1 cellular context compared by ENCODE assay signal in the genomic region with DNA sequence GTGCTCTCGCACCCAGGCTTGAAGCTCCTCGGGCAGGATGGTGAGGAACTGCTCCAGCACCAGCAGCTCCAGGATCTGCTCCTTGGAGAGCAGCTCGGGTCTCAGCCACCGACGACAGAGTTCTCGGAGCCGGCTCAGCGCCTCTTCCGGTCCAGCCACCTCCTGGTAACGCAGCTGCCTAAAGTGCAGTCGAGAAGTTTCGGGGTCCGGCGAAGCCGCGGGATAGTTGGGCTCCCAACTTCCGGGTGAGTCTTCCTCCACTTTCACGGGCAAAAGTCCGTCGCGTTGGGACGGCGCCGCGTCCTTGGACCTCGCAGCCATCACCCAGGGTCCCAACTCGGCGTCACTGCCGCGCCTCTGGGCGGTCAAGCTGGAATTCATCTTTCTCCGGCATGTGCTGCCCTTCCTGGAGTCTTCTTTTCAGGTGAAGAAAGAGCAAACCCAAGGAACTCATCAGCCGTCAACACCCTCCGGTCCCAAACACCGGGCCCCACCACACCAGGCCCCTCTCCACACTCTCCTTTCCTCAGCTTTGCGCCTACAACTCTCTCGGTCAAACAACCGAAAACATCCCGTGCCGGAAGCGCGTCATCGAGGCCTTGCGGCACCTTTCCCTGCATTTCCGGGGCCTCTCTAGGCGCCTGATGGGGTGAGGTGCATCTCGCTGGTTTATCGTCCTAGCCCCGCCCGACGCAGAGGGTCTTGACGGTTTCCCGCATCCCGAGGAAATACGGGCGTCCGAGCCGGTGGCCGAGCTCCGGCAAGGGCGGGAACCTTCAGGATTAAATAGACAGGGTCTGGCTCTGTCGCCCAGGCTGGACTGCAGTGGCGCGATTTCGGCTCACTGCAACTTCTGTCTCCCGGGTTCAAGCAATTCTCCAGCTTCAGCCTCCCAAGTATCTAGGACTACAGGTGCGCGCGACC.
A peak's percentile ranks its signal among the peaks of the same experiment; 100 is the strongest.
TF ChIP-seq lines count a peak whose summit lies in the region.

ZNF394 (minus strand) TSS at position 569 of the 924 bp plus-strand sequence; CDS start at position 381, 188 bp downstream.

TF ChIP-seq in HepG2, 621 proteins besides CTCF, POLR2A, EP300 and RAD21 (continued from another document and continues in another):
- TF ChIP-seq THAP7 (CRISPR knock-in tag; IDR thresholded peaks at IDR 0.05) (peak; percentile 93), RAD51 (IDR thresholded peaks at IDR 0.05; ENCODE audit: borderline replicate concordance) (no peak), BCLAF1 (IDR thresholded peaks at IDR 0.05) (no peak), ZFAT (CRISPR knock-in tag; conservative IDR thresholded peaks at IDR 0.05) (no peak), SAP130 (CRISPR knock-in tag; IDR thresholded peaks at IDR 0.05; ENCODE audit: low read depth) (peak; percentile 98), KDM2A (CRISPR knock-in tag; IDR thresholded peaks at IDR 0.05; ENCODE audit: borderline replicate concordance, low read depth) (peak; percentile 94), ATM (IDR thresholded peaks at IDR 0.05; ENCODE audit: borderline replicate concordance) (no peak), CBFB (CRISPR knock-in tag; IDR thresholded peaks at IDR 0.05) (peak; percentile 62; the same call in 1 of the 2 replicates), SOX5 (CRISPR knock-in tag; IDR thresholded peaks at IDR 0.05; ENCODE audit: borderline replicate concordance) (peak; percentile 61), ZNF550 (CRISPR knock-in tag; IDR thresholded peaks at IDR 0.05; ENCODE audit: borderline replicate concordance) (0 out of 2 replicates have a peak, but pooled peaks have one; percentile 22), ZNF878 (CRISPR knock-in tag; IDR thresholded peaks at IDR 0.05) (no peak), MED1 (CRISPR knock-in tag; IDR thresholded peaks at IDR 0.05) (peak; percentile 37; the same call in 1 of the 2 replicates), JUND (CRISPR knock-in tag; IDR thresholded peaks at IDR 0.05) (no peak), EEA1 (CRISPR knock-in tag; IDR thresholded peaks at IDR 0.05; ENCODE audit: borderline replicate concordance) (no peak), NKX3-1 (CRISPR knock-in tag; IDR thresholded peaks at IDR 0.05) (no peak), TSC22D2 (CRISPR knock-in tag; IDR thresholded peaks at IDR 0.05; ENCODE audit: borderline replicate concordance) (no peak), ZNF737 (CRISPR knock-in tag; IDR thresholded peaks at IDR 0.05; ENCODE audit: borderline replicate concordance) (no peak), TEAD2 (CRISPR knock-in tag; IDR thresholded peaks at IDR 0.05) (no peak), ZSCAN30 (CRISPR knock-in tag; IDR thresholded peaks at IDR 0.05) (no peak), CENPT (CRISPR knock-in tag; IDR thresholded peaks at IDR 0.05; ENCODE audit: low read depth) (no peak), ZNF101 (CRISPR knock-in tag; IDR thresholded peaks at IDR 0.05; ENCODE audit: borderline replicate concordance, low read depth) (no peak), CC2D1A (CRISPR knock-in tag; IDR thresholded peaks at IDR 0.05) (no peak), GMEB2 (CRISPR knock-in tag; IDR thresholded peaks at IDR 0.05; ENCODE audit: low read depth) (peak; percentile 43; the same call in 1 of the 2 replicates), MTF1 (CRISPR knock-in tag; IDR thresholded peaks at IDR 0.05) (no peak), SALL1 (CRISPR knock-in tag; IDR thresholded peaks at IDR 0.05) (peak; percentile 88), ISX (CRISPR knock-in tag; conservative IDR thresholded peaks at IDR 0.05) (no peak), ZNF430 (CRISPR knock-in tag; IDR thresholded peaks at IDR 0.05) (0 out of 2 replicates have a peak, but pooled peaks have one; percentile 54), SYNCRIP (IDR thresholded peaks at IDR 0.05; ENCODE audit: insufficient read depth, low read depth, low read length) (no peak), AGO1 (IDR thresholded peaks at IDR 0.05; ENCODE audit: low read depth, low read length, poor library complexity, severe bottlenecking) (peak; percentile 61)
- TF ChIP-seq, protein P1, sequence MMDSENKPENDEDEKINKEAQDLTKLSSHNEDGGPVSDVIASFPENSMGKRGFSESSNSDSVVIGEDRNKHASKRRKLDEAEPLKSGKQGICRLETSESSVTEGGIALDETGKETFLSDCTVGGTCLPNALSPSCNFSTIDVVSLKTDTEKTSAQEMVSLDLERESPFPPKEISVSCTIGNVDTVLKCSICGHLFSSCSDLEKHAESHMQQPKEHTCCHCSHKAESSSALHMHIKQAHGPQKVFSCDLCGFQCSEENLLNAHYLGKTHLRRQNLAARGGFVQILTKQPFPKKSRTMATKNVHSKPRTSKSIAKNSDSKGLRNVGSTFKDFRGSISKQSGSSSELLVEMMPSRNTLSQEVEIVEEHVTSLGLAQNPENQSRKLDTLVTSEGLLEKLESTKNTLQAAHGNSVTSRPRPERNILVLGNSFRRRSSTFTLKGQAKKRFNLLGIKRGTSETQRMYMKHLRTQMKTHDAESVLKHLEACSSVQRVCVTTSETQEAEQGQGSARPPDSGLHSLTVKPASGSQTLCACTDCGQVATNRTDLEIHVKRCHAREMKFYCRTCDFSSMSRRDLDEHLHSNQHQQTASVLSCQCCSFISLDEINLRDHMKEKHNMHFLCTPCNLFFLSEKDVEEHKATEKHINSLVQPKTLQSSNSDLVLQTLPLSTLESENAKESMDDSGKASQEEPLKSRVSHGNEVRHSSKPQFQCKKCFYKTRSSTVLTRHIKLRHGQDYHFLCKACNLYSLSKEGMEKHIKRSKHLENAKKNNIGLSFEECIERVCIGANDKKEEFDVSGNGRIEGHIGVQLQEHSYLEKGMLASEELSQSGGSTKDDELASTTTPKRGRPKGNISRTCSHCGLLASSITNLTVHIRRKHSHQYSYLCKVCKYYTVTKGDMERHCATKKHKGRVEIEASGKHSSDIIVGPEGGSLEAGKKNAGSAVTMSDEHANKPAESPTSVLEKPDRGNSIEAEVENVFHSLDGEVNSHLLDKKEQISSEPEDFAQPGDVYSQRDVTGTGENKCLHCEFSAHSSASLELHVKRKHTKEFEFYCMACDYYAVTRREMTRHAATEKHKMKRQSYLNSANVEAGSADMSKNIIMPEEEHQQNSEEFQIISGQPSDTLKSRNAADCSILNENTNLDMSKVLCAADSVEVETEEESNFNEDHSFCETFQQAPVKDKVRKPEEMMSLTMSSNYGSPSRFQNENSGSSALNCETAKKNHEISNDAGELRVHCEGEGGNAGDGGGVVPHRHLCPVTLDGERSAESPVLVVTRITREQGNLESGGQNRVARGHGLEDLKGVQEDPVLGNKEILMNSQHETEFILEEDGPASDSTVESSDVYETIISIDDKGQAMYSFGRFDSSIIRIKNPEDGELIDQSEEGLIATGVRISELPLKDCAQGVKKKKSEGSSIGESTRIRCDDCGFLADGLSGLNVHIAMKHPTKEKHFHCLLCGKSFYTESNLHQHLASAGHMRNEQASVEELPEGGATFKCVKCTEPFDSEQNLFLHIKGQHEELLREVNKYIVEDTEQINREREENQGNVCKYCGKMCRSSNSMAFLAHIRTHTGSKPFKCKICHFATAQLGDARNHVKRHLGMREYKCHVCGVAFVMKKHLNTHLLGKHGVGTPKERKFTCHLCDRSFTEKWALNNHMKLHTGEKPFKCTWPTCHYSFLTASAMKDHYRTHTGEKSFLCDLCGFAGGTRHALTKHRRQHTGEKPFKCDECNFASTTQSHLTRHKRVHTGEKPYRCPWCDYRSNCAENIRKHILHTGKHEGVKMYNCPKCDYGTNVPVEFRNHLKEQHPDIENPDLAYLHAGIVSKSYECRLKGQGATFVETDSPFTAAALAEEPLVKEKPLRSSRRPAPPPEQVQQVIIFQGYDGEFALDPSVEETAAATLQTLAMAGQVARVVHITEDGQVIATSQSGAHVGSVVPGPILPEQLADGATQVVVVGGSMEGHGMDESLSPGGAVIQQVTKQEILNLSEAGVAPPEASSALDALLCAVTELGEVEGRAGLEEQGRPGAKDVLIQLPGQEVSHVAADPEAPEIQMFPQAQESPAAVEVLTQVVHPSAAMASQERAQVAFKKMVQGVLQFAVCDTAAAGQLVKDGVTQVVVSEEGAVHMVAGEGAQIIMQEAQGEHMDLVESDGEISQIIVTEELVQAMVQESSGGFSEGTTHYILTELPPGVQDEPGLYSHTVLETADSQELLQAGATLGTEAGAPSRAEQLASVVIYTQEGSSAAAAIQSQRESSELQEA (CRISPR knock-in tag; IDR thresholded peaks at IDR 0.05; ENCODE audit: not compliant biosample characterization) = no peak
- TF ChIP-seq, protein P2, sequence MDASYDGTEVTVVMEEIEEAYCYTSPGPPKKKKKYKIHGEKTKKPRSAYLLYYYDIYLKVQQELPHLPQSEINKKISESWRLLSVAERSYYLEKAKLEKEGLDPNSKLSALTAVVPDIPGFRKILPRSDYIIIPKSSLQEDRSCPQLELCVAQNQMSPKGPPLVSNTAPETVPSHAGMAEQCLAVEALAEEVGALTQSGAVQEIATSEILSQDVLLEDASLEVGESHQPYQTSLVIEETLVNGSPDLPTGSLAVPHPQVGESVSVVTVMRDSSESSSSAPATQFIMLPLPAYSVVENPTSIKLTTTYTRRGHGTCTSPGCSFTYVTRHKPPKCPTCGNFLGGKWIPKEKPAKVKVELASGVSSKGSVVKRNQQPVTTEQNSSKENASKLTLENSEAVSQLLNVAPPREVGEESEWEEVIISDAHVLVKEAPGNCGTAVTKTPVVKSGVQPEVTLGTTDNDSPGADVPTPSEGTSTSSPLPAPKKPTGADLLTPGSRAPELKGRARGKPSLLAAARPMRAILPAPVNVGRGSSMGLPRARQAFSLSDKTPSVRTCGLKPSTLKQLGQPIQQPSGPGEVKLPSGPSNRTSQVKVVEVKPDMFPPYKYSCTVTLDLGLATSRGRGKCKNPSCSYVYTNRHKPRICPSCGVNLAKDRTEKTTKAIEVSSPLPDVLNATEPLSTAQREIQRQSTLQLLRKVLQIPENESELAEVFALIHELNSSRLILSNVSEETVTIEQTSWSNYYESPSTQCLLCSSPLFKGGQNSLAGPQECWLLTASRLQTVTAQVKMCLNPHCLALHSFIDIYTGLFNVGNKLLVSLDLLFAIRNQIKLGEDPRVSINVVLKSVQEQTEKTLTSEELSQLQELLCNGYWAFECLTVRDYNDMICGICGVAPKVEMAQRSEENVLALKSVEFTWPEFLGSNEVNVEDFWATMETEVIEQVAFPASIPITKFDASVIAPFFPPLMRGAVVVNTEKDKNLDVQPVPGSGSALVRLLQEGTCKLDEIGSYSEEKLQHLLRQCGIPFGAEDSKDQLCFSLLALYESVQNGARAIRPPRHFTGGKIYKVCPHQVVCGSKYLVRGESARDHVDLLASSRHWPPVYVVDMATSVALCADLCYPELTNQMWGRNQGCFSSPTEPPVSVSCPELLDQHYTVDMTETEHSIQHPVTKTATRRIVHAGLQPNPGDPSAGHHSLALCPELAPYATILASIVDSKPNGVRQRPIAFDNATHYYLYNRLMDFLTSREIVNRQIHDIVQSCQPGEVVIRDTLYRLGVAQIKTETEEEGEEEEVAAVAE (CRISPR knock-in tag; IDR thresholded peaks at IDR 0.05; ENCODE audit: borderline replicate concordance) = peak; percentile 96
- TF ChIP-seq, protein P3, sequence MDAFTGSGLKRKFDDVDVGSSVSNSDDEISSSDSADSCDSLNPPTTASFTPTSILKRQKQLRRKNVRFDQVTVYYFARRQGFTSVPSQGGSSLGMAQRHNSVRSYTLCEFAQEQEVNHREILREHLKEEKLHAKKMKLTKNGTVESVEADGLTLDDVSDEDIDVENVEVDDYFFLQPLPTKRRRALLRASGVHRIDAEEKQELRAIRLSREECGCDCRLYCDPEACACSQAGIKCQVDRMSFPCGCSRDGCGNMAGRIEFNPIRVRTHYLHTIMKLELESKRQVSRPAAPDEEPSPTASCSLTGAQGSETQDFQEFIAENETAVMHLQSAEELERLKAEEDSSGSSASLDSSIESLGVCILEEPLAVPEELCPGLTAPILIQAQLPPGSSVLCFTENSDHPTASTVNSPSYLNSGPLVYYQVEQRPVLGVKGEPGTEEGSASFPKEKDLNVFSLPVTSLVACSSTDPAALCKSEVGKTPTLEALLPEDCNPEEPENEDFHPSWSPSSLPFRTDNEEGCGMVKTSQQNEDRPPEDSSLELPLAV (CRISPR knock-in tag; conservative IDR thresholded peaks at IDR 0.05; ENCODE audit: low read depth) = no peak
- TF ChIP-seq, protein P4, sequence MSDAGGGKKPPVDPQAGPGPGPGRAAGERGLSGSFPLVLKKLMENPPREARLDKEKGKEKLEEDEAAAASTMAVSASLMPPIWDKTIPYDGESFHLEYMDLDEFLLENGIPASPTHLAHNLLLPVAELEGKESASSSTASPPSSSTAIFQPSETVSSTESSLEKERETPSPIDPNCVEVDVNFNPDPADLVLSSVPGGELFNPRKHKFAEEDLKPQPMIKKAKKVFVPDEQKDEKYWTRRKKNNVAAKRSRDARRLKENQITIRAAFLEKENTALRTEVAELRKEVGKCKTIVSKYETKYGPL (CRISPR knock-in tag; IDR thresholded peaks at IDR 0.05) = no peak
- TF ChIP-seq, protein P5, sequence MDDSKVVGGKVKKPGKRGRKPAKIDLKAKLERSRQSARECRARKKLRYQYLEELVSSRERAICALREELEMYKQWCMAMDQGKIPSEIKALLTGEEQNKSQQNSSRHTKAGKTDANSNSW (CRISPR knock-in tag; IDR thresholded peaks at IDR 0.05; ENCODE audit: borderline replicate concordance) = no peak; the same call in 1 of the 2 replicates
